8 cellular contexts compared by ENCODE assay signal in the genomic region with DNA sequence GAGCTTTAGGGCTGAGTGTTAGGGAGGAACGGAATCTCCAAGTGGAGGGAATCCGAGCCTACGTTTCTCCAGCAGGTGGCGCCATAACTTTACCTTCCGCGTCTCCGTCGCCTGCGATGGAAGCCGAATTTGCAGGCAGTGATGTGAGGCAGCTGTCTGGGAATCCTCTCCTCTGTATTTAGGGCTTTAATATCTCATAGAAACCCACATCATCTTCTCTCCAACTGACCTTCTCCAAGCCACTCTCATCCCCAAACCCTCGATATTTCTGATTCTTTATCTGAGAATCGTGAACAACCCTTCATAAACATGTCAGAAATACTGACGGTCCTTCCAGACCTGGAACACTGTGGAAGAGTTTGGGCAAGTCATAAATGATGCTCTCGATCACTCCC. TPM values are rescaled to one million over a fixed set of nuclear protein-coding genes. Genes with fewer than 3 reads are reported as not detected.
DNase-seq lines count a peak whose midpoint lies in the region; ATAC-seq and TF ChIP-seq lines count a peak whose summit lies in the region.

No MANE protein-coding gene starts in this region.

- no peak overlapping the region for H3K4ac ChIP-seq in IMR-90 (ENCODE audit: low read depth, low read length)

- H3K79me1 ChIP-seq in IMR-90 (ENCODE audit: low read depth in 1 of 2, low read length in 2 of 2): no peaks in the 10 kb centered on the region

- no peak overlapping the region for H4K91ac ChIP-seq in IMR-90 (ENCODE audit: insufficient read depth, low read depth, low read length)

- H2BK15ac ChIP-seq in IMR-90 (ENCODE audit: low read depth, low read length): no peak overlapping the region

- H3K9me3 ChIP-seq in IMR-90 (ENCODE audit: control insufficient read depth, insufficient read depth, low read length): no peaks in the 10 kb centered on the region
- no peaks in the 10 kb centered on the region for H3K9me3 ChIP-seq in OCI-LY1 (ENCODE audit: low read length)
- no peaks in the 10 kb centered on the region for H3K9me3 ChIP-seq in naive thymus-derived CD4-positive, alpha-beta T cell (ENCODE audit: control insufficient read depth in 2 of 3, low read length in 3 of 3)

- no peaks in the 10 kb centered on the region for H3K9me3 Mint-ChIP-seq in Calu3 (ENCODE audit: low read depth, unreplicated experiment)
- no peaks in the 10 kb centered on the region for H3K9me3 Mint-ChIP-seq in naive thymus-derived CD4-positive, alpha-beta T cell

- ATAC-seq in IMR-90 (ENCODE audit: low read depth) (peak; percentile 92), HG03159 (IDR thresholded peaks at IDR 0.05; ENCODE audit: unreplicated experiment) (no peak)
- ATAC-seq in naive thymus-derived CD4-positive, alpha-beta T cell: peak; percentile 64

- H3K36me3 ChIP-seq in IMR-90 (ENCODE audit: control insufficient read depth, insufficient read depth, low read length): no peaks in the 10 kb centered on the region
- no peaks in the 10 kb centered on the region for H3K36me3 ChIP-seq in OCI-LY1 (ENCODE audit: insufficient read depth, low read length)
- no peaks in the 10 kb centered on the region for H3K36me3 ChIP-seq in naive thymus-derived CD4-positive, alpha-beta T cell (ENCODE audit: control insufficient read depth in 2 of 3, insufficient read depth in 3 of 3, low read length in 3 of 3)

- POLR2A ChIA-PET in IMR-90 (lab: Charles Lee; ENCODE audit: unreplicated experiment): no interaction called here
- POLR2A ChIA-PET in naive thymus-derived CD4-positive, alpha-beta T cell (lab: Charles Lee): interaction anchor here (0.6 kb wide), 1 partner anchor 1121 kb away, joined by 3 read pairs; no protein-coding TSS in a partner anchor

- no peak overlapping the region for H2BK120ac ChIP-seq in IMR-90 (ENCODE audit: low read depth, low read length)

- DNase-seq in Calu3: peak; percentile 77
- DNase-seq in IMR-90: peak; percentile 73
- DNase-seq in activated CD8-positive, alpha-beta memory T cell treated with anti-CD3 and anti-CD28 coated beads, Interleukin-2, amount 50 U/mL, for 4 hours: peak; percentile 62
- DNase-seq in epithelial cell of proximal tubule (ENCODE audit: low read depth): no peak
- peak; percentile 18 to 62 (median 42) for DNase-seq in naive thymus-derived CD4-positive, alpha-beta T cell
- peak; percentile 33 to 34 for DNase-seq in stimulated activated CD8-positive, alpha-beta memory T cell treated with anti-CD3 and anti-CD28 coated beads, Interleukin-7, amount 100 ng/mL, for 4 hours (ENCODE audit: low read depth in 2 of 2)

- H3K4me3 ChIP-seq in IMR-90 (ENCODE audit: insufficient read depth, low read depth, low read length) (no peak overlapping the region), OCI-LY1 (ENCODE audit: low read depth, low read length, poor library complexity, severe bottlenecking) (no peak overlapping the region), epithelial cell of proximal tubule (ENCODE audit: low read depth, low read length) (no peak overlapping the region)
- no peak overlapping the region for H3K4me3 ChIP-seq in naive thymus-derived CD4-positive, alpha-beta T cell (ENCODE audit: low read length)

- intact Hi-C loops in Calu3 (cut with micrococcal nuclease; ENCODE audit: unreplicated experiment) (loop anchor here (1.0 to 5.0 kb wide), 3 partner anchors 461 to 596 kb away; no protein-coding TSS in a partner anchor), IMR-90 (cut with micrococcal nuclease) (loop anchor here (1.0 to 10.0 kb wide), 5 partner anchors 263 to 953 kb away; no protein-coding TSS in a partner anchor)
- intact Hi-C loops in naive thymus-derived CD4-positive, alpha-beta T cell (cut with micrococcal nuclease): loop anchor here (1.0 to 10.0 kb wide), 6 partner anchors 513 to 797 kb away; no protein-coding TSS in a partner anchor

- H3F3A ChIP-seq in OCI-LY1 (ENCODE audit: insufficient read depth, low read length): no peaks in the 10 kb centered on the region

- H3K27me3 ChIP-seq in IMR-90 (ENCODE audit: control insufficient read depth, insufficient read depth, low read length) (peaks cover 28% of the 10 kb centered on the region), OCI-LY1 (ENCODE audit: insufficient read depth, low read length) (no peaks in the 10 kb centered on the region)
- H3K27me3 ChIP-seq in naive thymus-derived CD4-positive, alpha-beta T cell (ENCODE audit: control insufficient read depth in 2 of 2, insufficient read depth in 2 of 2, low read length in 2 of 2): no peaks in the 10 kb centered on the region

- TF ChIP-seq RAD21 in IMR-90 (IDR thresholded peaks at IDR 0.05; ENCODE audit: low read length): peak; percentile 97

- H4K20me1 ChIP-seq in IMR-90 (ENCODE audit: insufficient read depth, low read length) (no peaks in the 10 kb centered on the region), OCI-LY1 (ENCODE audit: insufficient read depth, low read length) (no peaks in the 10 kb centered on the region)

- in situ Hi-C loops in IMR-90 (cut with MboI; ENCODE audit: low sequenced_read_pairs): no loop called here

- CTCF ChIA-PET in Calu3 (lab: Charles Lee): interaction anchor here (0.6 to 2.0 kb wide), 9 partner anchors 10 to 514 kb away, joined by 3 to 17 read pairs (median 4); no protein-coding TSS in a partner anchor
- CTCF ChIA-PET in IMR-90 (lab: Yijun Ruan, JAX): interaction anchor here (0.7 to 2.7 kb wide), 14 partner anchors 11 to 621 kb away, joined by 3 to 27 read pairs (median 4); no protein-coding TSS in a partner anchor
- CTCF ChIA-PET in naive thymus-derived CD4-positive, alpha-beta T cell (lab: Charles Lee): interaction anchor here (0.5 to 3.1 kb wide), 10 partner anchors 9 to 593 kb away, joined by 3 to 11 read pairs (median 4); no protein-coding TSS in a partner anchor

- peaks cover 9% of the 10 kb centered on the region for H3K4me1 Mint-ChIP-seq in Calu3 (ENCODE audit: low read depth, unreplicated experiment)
- H3K4me1 Mint-ChIP-seq in naive thymus-derived CD4-positive, alpha-beta T cell: peaks cover 0 to 6% (median 0%) of the 10 kb centered on the region in 7 donors

- peaks cover 24% of the 10 kb centered on the region for H3K27me3 Mint-ChIP-seq in Calu3 (ENCODE audit: unreplicated experiment)
- peaks cover 20 to 30% (median 22%) of the 10 kb centered on the region in 5 donors for H3K27me3 Mint-ChIP-seq in naive thymus-derived CD4-positive, alpha-beta T cell

- 0 out of 2 replicates have a peak, but pooled peaks have one; percentile 33 for TF ChIP-seq POLR2A in IMR-90 (IDR thresholded peaks at IDR 0.05; ENCODE audit: low read depth, low read length)

- no peak overlapping the region for H3K4me3 Mint-ChIP-seq in Calu3 (ENCODE audit: low read depth, unreplicated experiment)
- H3K4me3 Mint-ChIP-seq in naive thymus-derived CD4-positive, alpha-beta T cell: peak overlapping the region in 1 of 10 donors; percentile 38

- no peak overlapping the region for H2BK20ac ChIP-seq in IMR-90 (ENCODE audit: low read depth, low read length)

- H3K4me2 ChIP-seq in IMR-90 (ENCODE audit: low read depth, low read length): no peak overlapping the region
- H3K4me2 ChIP-seq in OCI-LY1 (ENCODE audit: low read length): no peak overlapping the region; the same call in 1 of the 2 replicates

- peak overlapping the region; percentile 19 for H2AFZ ChIP-seq in IMR-90 (replicated peaks; ENCODE audit: low read length, poor library complexity)
- H2AFZ ChIP-seq in OCI-LY1 (ENCODE audit: low read length): no peak overlapping the region

- H2BK5ac ChIP-seq in IMR-90 (ENCODE audit: low read depth, low read length, poor library complexity, severe bottlenecking): no peak overlapping the region

- no peak overlapping the region for H2AK9ac ChIP-seq in IMR-90 (replicated peaks; ENCODE audit: low read depth, low read length, poor library complexity)

- no CpG with 5 or more reads among the region's 14 CpGs for WGBS in IMR-90 (ENCODE audit: extremely low coverage in 2 of 2, insufficient read length in 1 of 2), 2 experiments

- no peak overlapping the region for H3K18ac ChIP-seq in IMR-90 (ENCODE audit: low read depth, low read length)

- H3K4me1 ChIP-seq in IMR-90 (ENCODE audit: control insufficient read depth, insufficient read depth, low read length) (no peaks in the 10 kb centered on the region), OCI-LY1 (ENCODE audit: insufficient read depth, low read length, severe bottlenecking) (peaks cover 4% of the 10 kb centered on the region)
- no peaks in the 10 kb centered on the region for H3K4me1 ChIP-seq in naive thymus-derived CD4-positive, alpha-beta T cell (ENCODE audit: control insufficient read depth in 2 of 2, insufficient read depth in 2 of 2, low read length in 2 of 2)

- H3K14ac ChIP-seq in IMR-90 (replicated peaks; ENCODE audit: low read depth, low read length): no peak overlapping the region

- H3K79me2 ChIP-seq in OCI-LY1 (ENCODE audit: insufficient read depth, low read length): no peaks in the 10 kb centered on the region

- dilution Hi-C loops in IMR-90 (cut with HindIII; ENCODE audit: low sequenced_read_pairs, unreplicated experiment): no loop called here

- H3K36me3 Mint-ChIP-seq in Calu3 (ENCODE audit: insufficient read depth, unreplicated experiment): no peaks in the 10 kb centered on the region
- no peaks in the 10 kb centered on the region for H3K36me3 Mint-ChIP-seq in naive thymus-derived CD4-positive, alpha-beta T cell

- H3K9me1 ChIP-seq in IMR-90 (ENCODE audit: insufficient read depth, low read length): no peaks in the 10 kb centered on the region

- H3K27ac Mint-ChIP-seq in Calu3 (ENCODE audit: unreplicated experiment): no peak overlapping the region
- no peak overlapping the region for H3K27ac Mint-ChIP-seq in naive thymus-derived CD4-positive, alpha-beta T cell

- H2AK5ac ChIP-seq in IMR-90 (ENCODE audit: low read depth, low read length): no peak overlapping the region

- H3K9ac ChIP-seq in IMR-90 (ENCODE audit: low read depth, low read length) (no peak overlapping the region), OCI-LY1 (ENCODE audit: low read length) (no peak overlapping the region)

- TF ChIP-seq CTCF in Calu3 (IDR thresholded peaks at IDR 0.05; ENCODE audit: unreplicated experiment) (peak; percentile 81), IMR-90 (conservative IDR thresholded peaks at IDR 0.05; ENCODE audit: low read depth, low read length) (peak; percentile 88), OCI-LY1 (IDR thresholded peaks at IDR 0.05; ENCODE audit: low read length) (peak; percentile 84), epithelial cell of proximal tubule (conservative IDR thresholded peaks at IDR 0.05; ENCODE audit: low read depth, low read length) (peak; percentile 80)

- H4K5ac ChIP-seq in IMR-90 (ENCODE audit: low read depth, low read length): no peak overlapping the region

- H3K23ac ChIP-seq in IMR-90 (ENCODE audit: low read depth, low read length): no peak overlapping the region

- H3K27ac ChIP-seq in IMR-90 (ENCODE audit: insufficient read depth, low read length) (no peak overlapping the region), OCI-LY1 (ENCODE audit: low read depth, low read length, poor library complexity, severe bottlenecking) (no peak overlapping the region)
- H3K27ac ChIP-seq in naive thymus-derived CD4-positive, alpha-beta T cell (ENCODE audit: low read depth, low read length): no peak overlapping the region

- BruUV-seq in Calu3 (replicated peaks; lab: Mats Ljungman, UMichigan) (no TSS peak), IMR-90 (replicated peaks; lab: Mats Ljungman, UMichigan) (no TSS peak)

- H3K9me2 ChIP-seq in OCI-LY1 (ENCODE audit: low read depth, low read length): no peaks in the 10 kb centered on the region

- H3K56ac ChIP-seq in IMR-90 (ENCODE audit: extremely low read depth, insufficient read depth, low read length): no peak overlapping the region

- no peak overlapping the region for H4K8ac ChIP-seq in IMR-90 (ENCODE audit: low read depth in 2 of 2, low read length in 2 of 2)

RNA-seq across cellular contexts. Expression of gene SIX2, which starts 27.5 kb away (rescaled TPM):
- total RNA-seq in Calu3 (2022) (not detected in 2 replicates), IMR-90 (2012; rRNA removed) (not detected in 2 replicates), epithelial cell of proximal tubule (0.06 and 3.1 TPM in 2 replicates)
- not detected in 2 replicates for polyA plus RNA-seq in IMR-90 (2012; rRNA removed)
- not detected in 2 replicates for polyA plus RNA-seq in IMR-90 (2012; cell fraction: cytosol; rRNA removed)
- not detected in 2 replicates for polyA plus RNA-seq in IMR-90 (2012; cell fraction: nucleus; rRNA removed; ENCODE audit: low replicate concordance)
- not detected for total RNA-seq in naive thymus-derived CD4-positive, alpha-beta T cell
- not detected for polyA plus RNA-seq in naive thymus-derived CD4-positive, alpha-beta T cell

RNA-seq across cellular contexts. Expression of gene SIX3, which starts 40.2 kb away (rescaled TPM):
- not detected in 2 replicates for total RNA-seq in Calu3 (2022)
- total RNA-seq in IMR-90 (2012; rRNA removed): not detected in 2 replicates
- not detected in 2 replicates for polyA plus RNA-seq in IMR-90 (2012; rRNA removed)
- polyA plus RNA-seq in IMR-90 (2012; cell fraction: cytosol; rRNA removed): not detected in 2 replicates
- not detected in 2 replicates for polyA plus RNA-seq in IMR-90 (2012; cell fraction: nucleus; rRNA removed; ENCODE audit: low replicate concordance)
- total RNA-seq in epithelial cell of proximal tubule: not detected in 2 replicates
- not detected for total RNA-seq in naive thymus-derived CD4-positive, alpha-beta T cell
- polyA plus RNA-seq in naive thymus-derived CD4-positive, alpha-beta T cell: not detected
